8 cellular contexts compared by ENCODE assay signal in the genomic region with DNA sequence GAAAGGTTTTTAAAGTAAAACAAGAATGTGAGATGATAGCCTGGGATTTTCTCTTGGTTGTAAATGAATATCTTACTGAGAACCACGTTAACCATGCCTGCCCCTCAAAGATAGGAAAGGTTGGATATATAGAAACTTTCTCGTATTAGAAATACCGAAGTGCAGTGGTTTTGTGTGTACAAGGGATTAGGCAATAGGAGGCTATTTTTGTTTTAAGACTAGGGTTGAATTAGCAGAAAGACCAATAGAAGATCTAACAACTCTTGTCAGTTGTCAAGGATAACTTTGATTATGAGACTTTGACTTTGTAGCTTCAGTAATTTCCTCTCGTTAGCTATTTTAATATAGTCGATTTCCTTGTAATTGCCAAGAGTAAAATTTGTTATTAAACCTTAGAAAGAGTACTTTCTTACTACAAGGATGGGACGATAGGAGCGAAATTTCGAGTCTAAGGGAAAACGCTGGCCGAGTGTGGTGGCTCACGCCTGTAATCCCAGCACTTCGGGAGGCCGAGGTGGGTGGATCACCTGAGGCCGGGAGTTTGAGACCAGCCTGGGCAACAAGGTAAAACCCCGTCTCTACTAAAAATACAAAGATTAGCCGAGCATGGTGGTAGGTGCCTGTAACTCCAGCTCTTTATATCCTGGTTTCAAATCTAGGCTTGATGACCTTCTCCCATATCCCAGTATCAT. TPM values are rescaled to one million over a fixed set of nuclear protein-coding genes. Genes with fewer than 3 reads are reported as not detected.
DNase-seq lines count a peak whose midpoint lies in the region; FAIRE-seq and TF ChIP-seq lines count a peak whose summit lies in the region.

No MANE protein-coding gene starts in this region.

- H3K9ac ChIP-seq in endothelial cell of umbilical vein (replicated peaks; ENCODE audit: extremely low read depth, insufficient read depth, low read length) = peak overlapping the region; percentile 89

- peak overlapping the region; percentile 95 for H3K4me3 Mint-ChIP-seq in progenitor cell of endocrine pancreas (ENCODE audit: low read depth)

- H3K9me3 ChIP-seq in endothelial cell of umbilical vein (replicated peaks; ENCODE audit: control insufficient read depth, insufficient read depth, low read length) = no peaks in the 10 kb centered on the region

- H4K20me1 ChIP-seq in endothelial cell of umbilical vein (replicated peaks; ENCODE audit: control insufficient read depth, extremely low read depth, insufficient read depth, low read length) = peaks cover 4% of the 10 kb centered on the region

- peaks cover 4% of the 10 kb centered on the region for H3K36me3 Mint-ChIP-seq in progenitor cell of endocrine pancreas (ENCODE audit: insufficient read depth)

- CTCF ChIA-PET in endothelial cell of umbilical vein (lab: Charles Lee) = interaction anchor here (1.2 to 1.8 kb wide), 6 partner anchors 12 to 176 kb away, joined by 3 to 10 read pairs (median 4); a partner anchor contains a TSS

- H3K4me2 ChIP-seq in endothelial cell of umbilical vein (ENCODE audit: insufficient read depth, low read length) = peak overlapping the region; percentile 96

- peaks cover 26% of the 10 kb centered on the region for H3K4me1 Mint-ChIP-seq in progenitor cell of endocrine pancreas (ENCODE audit: low read depth)

- DNase-seq in NCI-H2227 (lab: John Stamatoyannopoulos, UW; ENCODE audit: unreplicated experiment) (peak; percentile 0), NCI-H2227 treated with DMSO at 0.1 percent for 48 hours (lab: John Stamatoyannopoulos, UW) (no peak), OCI-M1 (lab: John Stamatoyannopoulos, UW) (peak; percentile 63), endothelial cell of umbilical vein (ENCODE audit: low read depth, low spot score) (no peak), progenitor cell of endocrine pancreas (ENCODE audit: low spot score, unreplicated experiment) (no peak), NCI-H1436 (lab: John Stamatoyannopoulos, UW) (no peak), amniotic stem cell (lab: John Stamatoyannopoulos, UW) (no peak)
- no peak for DNase-seq in activated effector memory CD4-positive, alpha-beta T cell treated with anti-CD3 and anti-CD28 coated beads, Interleukin-2, amount 50 U/mL, for 16 hours

- peaks cover 89% of the 10 kb centered on the region for H3K79me2 ChIP-seq in endothelial cell of umbilical vein (ENCODE audit: control insufficient read depth, insufficient read depth, low read length)

- BruUV-seq in endothelial cell of umbilical vein (replicated peaks; lab: Mats Ljungman, UMichigan) = no TSS peak

- no peak for FAIRE-seq in endothelial cell of umbilical vein (lab: Jason Lieb, UNC)

- peak overlapping the region; percentile 96 for H3K27ac Mint-ChIP-seq in progenitor cell of endocrine pancreas

- peaks cover 22% of the 10 kb centered on the region for H3K4me1 ChIP-seq in endothelial cell of umbilical vein (ENCODE audit: control insufficient read depth, extremely low read depth, insufficient read depth, low read length)

- dilution Hi-C loops in endothelial cell of umbilical vein (cut with MboI; ENCODE audit: extremely low pct_ligation_motif_present, low sequenced_read_pairs) = no loop called here

- peak overlapping the region; percentile 66 for H3K27ac ChIP-seq in endothelial cell of umbilical vein (ENCODE audit: insufficient read depth, low read depth, low read length)

- TF ChIP-seq CTCF in endothelial cell of umbilical vein (IDR thresholded peaks at IDR 0.05; ENCODE audit: extremely low read depth in 1 of 2, insufficient read depth in 1 of 2, low read depth in 1 of 2, low read length in 2 of 2) (no peak), progenitor cell of endocrine pancreas (IDR thresholded peaks at IDR 0.05; ENCODE audit: unreplicated experiment) (no peak)

- H3K9me3 Mint-ChIP-seq in progenitor cell of endocrine pancreas (ENCODE audit: low read depth) = peaks cover 5% of the 10 kb centered on the region

- H3K9me1 ChIP-seq in endothelial cell of umbilical vein (replicated peaks; ENCODE audit: control insufficient read depth, extremely low read depth, insufficient read depth, low read length) = no peaks in the 10 kb centered on the region

- TF ChIP-seq POLR2A in endothelial cell of umbilical vein (IDR thresholded peaks at IDR 0.05; ENCODE audit: low read depth, low read length) = no peak

- no peaks in the 10 kb centered on the region for H3K27me3 Mint-ChIP-seq in progenitor cell of endocrine pancreas

- no peaks in the 10 kb centered on the region for H3K36me3 ChIP-seq in endothelial cell of umbilical vein (ENCODE audit: control insufficient read depth in 2 of 2, extremely low read depth in 1 of 2, insufficient read depth in 2 of 2, low read length in 2 of 2)

- H3K27me3 ChIP-seq in endothelial cell of umbilical vein (ENCODE audit: control insufficient read depth in 2 of 2, insufficient read depth in 2 of 2, low read length in 2 of 2) = no peaks in the 10 kb centered on the region

- H2AFZ ChIP-seq in endothelial cell of umbilical vein (ENCODE audit: low read depth, low read length) = peak overlapping the region; percentile 94

- POLR2A ChIA-PET in endothelial cell of umbilical vein (lab: Charles Lee) = interaction anchor here (1.0 to 1.2 kb wide), 2 partner anchors 56 to 176 kb away, joined by 3 to 5 read pairs; a partner anchor contains a TSS

- intact Hi-C loops in endothelial cell of umbilical vein (cut with micrococcal nuclease) = no loop called here

- H3K4me3 ChIP-seq in endothelial cell of umbilical vein (replicated peaks in 1 of 3; ENCODE audit: insufficient read depth in 1 of 3, low read depth in 1 of 3, low read length in 3 of 3) = peak overlapping the region; percentile 56 to 96 (median 91)

TF ChIP-seq in endothelial cell of umbilical vein, 7 proteins besides CTCF, POLR2A, EP300 and RAD21:
- TF ChIP-seq EZH2 (IDR thresholded peaks at IDR 0.05; ENCODE audit: borderline replicate concordance, low read depth, low read length, severe bottlenecking) (no peak), MYC (IDR thresholded peaks at IDR 0.05; ENCODE audit: low read depth, low read length) (no peak), POLR2AphosphoS5 (IDR thresholded peaks at IDR 0.05; ENCODE audit: insufficient read depth, low read depth, low read length) (no peak), JUN (IDR thresholded peaks at IDR 0.05; ENCODE audit: borderline replicate concordance, insufficient read depth, insufficient read length, low read depth) (no peak), GATA2 (IDR thresholded peaks at IDR 0.05; ENCODE audit: insufficient read depth, insufficient read length, low read depth, low read length) (no peak), FOS (IDR thresholded peaks at IDR 0.05; ENCODE audit: borderline replicate concordance, insufficient read depth, low read length) (no peak)
- TF ChIP-seq, protein P1, sequence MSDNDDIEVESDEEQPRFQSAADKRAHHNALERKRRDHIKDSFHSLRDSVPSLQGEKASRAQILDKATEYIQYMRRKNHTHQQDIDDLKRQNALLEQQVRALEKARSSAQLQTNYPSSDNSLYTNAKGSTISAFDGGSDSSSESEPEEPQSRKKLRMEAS (IDR thresholded peaks at IDR 0.05; ENCODE audit: insufficient read depth, insufficient read length) = no peak
TF ChIP-seq in endothelial cell of umbilical vein: peak in this region for 0.

RNA-seq across cellular contexts. Expression of a gene that starts 0.8 kb away (rescaled TPM):
- total RNA-seq in endothelial cell of umbilical vein = 22.1 and 27.3 TPM in 2 replicates
- 4.6 and 5.1 TPM in 2 replicates for polyA plus RNA-seq in endothelial cell of umbilical vein
- polyA plus RNA-seq in endothelial cell of umbilical vein (2011; cell fraction: cytosol; rRNA removed) = 7.3 TPM in 2 replicates
- 28.6 and 29.8 TPM in 2 replicates for polyA plus RNA-seq in endothelial cell of umbilical vein (2011; cell fraction: nucleus; rRNA removed)
- polyA plus RNA-seq in endothelial cell of umbilical vein (2012) = 11.9 and 15.2 TPM in 2 replicates
- polyA minus RNA-seq in endothelial cell of umbilical vein = 34.3 and 41.4 TPM in 2 replicates
- polyA minus RNA-seq in endothelial cell of umbilical vein (2011; cell fraction: cytosol; rRNA and poly(A)+ RNA removed) = 7.4 TPM
- 32.6 and 42.8 TPM in 2 replicates for polyA minus RNA-seq in endothelial cell of umbilical vein (2011; cell fraction: nucleus; rRNA and poly(A)+ RNA removed)
- total RNA-seq in progenitor cell of endocrine pancreas = 20.2 TPM in 2 replicates

RNA-seq across cellular contexts. Expression of a gene that starts 1.1 kb away (rescaled TPM):
- total RNA-seq in endothelial cell of umbilical vein = 21.3 and 25.6 TPM in 2 replicates
- polyA plus RNA-seq in endothelial cell of umbilical vein = 4.2 and 8.0 TPM in 2 replicates
- 6.2 and 9.0 TPM in 2 replicates for polyA plus RNA-seq in endothelial cell of umbilical vein (2011; cell fraction: cytosol; rRNA removed)
- 13.8 and 14.1 TPM in 2 replicates for polyA plus RNA-seq in endothelial cell of umbilical vein (2011; cell fraction: nucleus; rRNA removed)
- polyA plus RNA-seq in endothelial cell of umbilical vein (2012) = 16.9 and 17.2 TPM in 2 replicates
- 36.1 and 46.8 TPM in 2 replicates for polyA minus RNA-seq in endothelial cell of umbilical vein
- polyA minus RNA-seq in endothelial cell of umbilical vein (2011; cell fraction: cytosol; rRNA and poly(A)+ RNA removed) = 9.2 TPM
- polyA minus RNA-seq in endothelial cell of umbilical vein (2011; cell fraction: nucleus; rRNA and poly(A)+ RNA removed) = 40.6 and 51.8 TPM in 2 replicates
- 49.3 and 50.8 TPM in 2 replicates for total RNA-seq in progenitor cell of endocrine pancreas

Comparison
In these comparisons a context has a peak if more than half of its experiments do, and no peak if none do; other contexts are left out.
1. DNase-seq: peak in NCI-H2227 (single experiment) and OCI-M1 (single experiment); none in NCI-H2227 treated with DMSO at 0.1 percent for 48 hours (single experiment), endothelial cell of umbilical vein (single experiment), progenitor cell of endocrine pancreas (single experiment), NCI-H1436 (single experiment), amniotic stem cell (single experiment) and activated effector memory CD4-positive, alpha-beta T cell treated with anti-CD3 and anti-CD28 coated beads, Interleukin-2, amount 50 U/mL, for 16 hours (single experiment).